12 cellular contexts compared by ENCODE assay signal in genomic region chr4:340011-340410, GRCh38. TPM values are rescaled to one million over a fixed set of nuclear protein-coding genes. Genes with fewer than 3 reads are reported as not detected.
A peak's percentile ranks its signal among the peaks of the same experiment; 100 is the strongest.
DNase-seq lines count a peak whose midpoint lies in the region; ATAC-seq and TF ChIP-seq lines count a peak whose summit lies in the region.
"Had no signal": no experiment of that assay in that cellular context is flagged by ENCODE, and none has a peak within 500 bp of the region (broad histone marks: within the 10 kb centered on the region; RNA-seq: fewer than 3 reads in every experiment).

No MANE protein-coding gene starts in this region.

- H3K4me3 ChIP-seq in WERI-Rb-1 (ENCODE audit: low read depth, low read length): no peak overlapping the region

- peaks cover 31% of the 10 kb centered on the region for H3K4me1 Mint-ChIP-seq in activated naive CD4-positive, alpha-beta T cell treated with anti-CD3 and anti-CD28 coated beads, Interleukin-2, amount 50 U/mL, for 24 hours
- peaks cover 30% of the 10 kb centered on the region for H3K4me1 Mint-ChIP-seq in stimulated activated memory B cell treated with anti-CD40 and anti-IgM and Interleukin-4, amounts not matched to agents 10 μg/mL and 1 μg/mL and 100 μg/mL, for 72 hours

- DNase-seq in activated naive CD4-positive, alpha-beta T cell treated with anti-CD3 and anti-CD28 coated beads, Interleukin-2, amount 50 U/mL, for 16 hours: no peak
- no peak for DNase-seq in WERI-Rb-1
- DNase-seq in foreskin keratinocyte: no peak
- no peak for DNase-seq in cerebellum (ENCODE audit: low spot score)
- no peak for DNase-seq in effector CD4-positive, alpha-beta T cell
- DNase-seq in NCI-H187 (lab: John Stamatoyannopoulos, UW): no peak
- DNase-seq: NCI-H510A treated with DMSO at 0.1 percent for 48 hours; SHP77 treated with DMSO at 0.1 percent for 48 hours; stimulated activated naive B cell treated with anti-CD40 and anti-IgM and Interleukin-4, amounts not matched to agents 10 μg/mL and 1 μg/mL and 100 μg/mL, for 72 hours had no signal

- no peaks in the 10 kb centered on the region for H3K27me3 ChIP-seq in WERI-Rb-1 (ENCODE audit: insufficient read depth, low read depth, severe bottlenecking)
- H3K27me3 ChIP-seq in foreskin keratinocyte: no peaks in the 10 kb centered on the region

- no peaks in the 10 kb centered on the region for H3K4me1 ChIP-seq in foreskin keratinocyte

- H3K36me3 ChIP-seq in WERI-Rb-1: peaks cover 60% of the 10 kb centered on the region

- 0 out of 2 replicates have a peak, but pooled peaks have one; percentile 6 for TF ChIP-seq CTCF in WERI-Rb-1 (IDR thresholded peaks at IDR 0.05; ENCODE audit: low read depth, low read length)
- peak; percentile 9 for TF ChIP-seq CTCF in foreskin keratinocyte (conservative IDR thresholded peaks at IDR 0.05)

- H3K27me3 Mint-ChIP-seq in activated naive CD4-positive, alpha-beta T cell treated with anti-CD3 and anti-CD28 coated beads, Interleukin-2, amount 50 U/mL, for 24 hours: no peaks in the 10 kb centered on the region
- H3K27me3 Mint-ChIP-seq in stimulated activated memory B cell treated with anti-CD40 and anti-IgM and Interleukin-4, amounts not matched to agents 10 μg/mL and 1 μg/mL and 100 μg/mL, for 72 hours: no peaks in the 10 kb centered on the region
- H3K27me3 Mint-ChIP-seq: stimulated activated naive B cell treated with anti-CD40 and anti-IgM and Interleukin-4, amounts not matched to agents 10 μg/mL and 1 μg/mL and 100 μg/mL, for 72 hours had no signal

- no peak overlapping the region for H3K27ac ChIP-seq in WERI-Rb-1
- H3K27ac ChIP-seq in foreskin keratinocyte: no peak overlapping the region

- H3K9me3 Mint-ChIP-seq in activated naive CD4-positive, alpha-beta T cell treated with anti-CD3 and anti-CD28 coated beads, Interleukin-2, amount 50 U/mL, for 24 hours: peaks cover 20% of the 10 kb centered on the region
- H3K9me3 Mint-ChIP-seq in stimulated activated memory B cell treated with anti-CD40 and anti-IgM and Interleukin-4, amounts not matched to agents 10 μg/mL and 1 μg/mL and 100 μg/mL, for 72 hours: peaks cover 23% of the 10 kb centered on the region

- H3K27ac Mint-ChIP-seq in activated naive CD4-positive, alpha-beta T cell treated with anti-CD3 and anti-CD28 coated beads, Interleukin-2, amount 50 U/mL, for 24 hours: no peak overlapping the region
- H3K27ac Mint-ChIP-seq in stimulated activated memory B cell treated with anti-CD40 and anti-IgM and Interleukin-4, amounts not matched to agents 10 μg/mL and 1 μg/mL and 100 μg/mL, for 72 hours: no peak overlapping the region

- H3K36me3 Mint-ChIP-seq in activated naive CD4-positive, alpha-beta T cell treated with anti-CD3 and anti-CD28 coated beads, Interleukin-2, amount 50 U/mL, for 24 hours: peaks cover 52% of the 10 kb centered on the region
- peaks cover 74% of the 10 kb centered on the region for H3K36me3 Mint-ChIP-seq in stimulated activated memory B cell treated with anti-CD40 and anti-IgM and Interleukin-4, amounts not matched to agents 10 μg/mL and 1 μg/mL and 100 μg/mL, for 72 hours

- H3K9me3 ChIP-seq in WERI-Rb-1 (ENCODE audit: severe bottlenecking): peaks cover 13% of the 10 kb centered on the region

- ATAC-seq in foreskin keratinocyte: no peak
- no peak for ATAC-seq in stimulated activated memory B cell treated with anti-CD40 and anti-IgM and Interleukin-4, amounts not matched to agents 10 μg/mL and 1 μg/mL and 100 μg/mL, for 72 hours
- ATAC-seq: activated naive CD4-positive, alpha-beta T cell treated with anti-CD3 and anti-CD28 coated beads, Interleukin-2, amount 50 U/mL, for 72 hours; stimulated activated naive B cell treated with anti-CD40 and anti-IgM and Interleukin-4, amounts not matched to agents 10 μg/mL and 1 μg/mL and 100 μg/mL, for 72 hours had no signal

- H3K4me3 Mint-ChIP-seq in activated naive CD4-positive, alpha-beta T cell treated with anti-CD3 and anti-CD28 coated beads, Interleukin-2, amount 50 U/mL, for 24 hours: peak overlapping the region; percentile 98
- peak overlapping the region; percentile 18 for H3K4me3 Mint-ChIP-seq in stimulated activated memory B cell treated with anti-CD40 and anti-IgM and Interleukin-4, amounts not matched to agents 10 μg/mL and 1 μg/mL and 100 μg/mL, for 72 hours

RNA-seq across cellular contexts. Expression of gene ZNF141, which starts 2.4 kb away (rescaled TPM):
- total RNA-seq in foreskin keratinocyte: 6.3 and 7.2 TPM in 2 replicates
- polyA plus RNA-seq in foreskin keratinocyte: 0.86 and 1.1 TPM in 2 replicates
- 61.7 TPM for total RNA-seq in cerebellum

RNA-seq across cellular contexts. Expression of gene ZNF732, which starts 34.7 kb away (rescaled TPM):
- 5.6 and 5.8 TPM in 2 replicates for total RNA-seq in foreskin keratinocyte
- polyA plus RNA-seq in foreskin keratinocyte: 0.34 and 0.58 TPM in 2 replicates
- 2.4 TPM for total RNA-seq in cerebellum
- total RNA-seq: activated naive CD4-positive, alpha-beta T cell treated with anti-CD3 and anti-CD28 coated beads, Interleukin-2, amount 50 U/mL, for 72 hours had no signal
